ENCODE assay signal across 8 cellular contexts in genomic region chr17:10646393-10646990, GRCh38. TPM values are rescaled to one million over a fixed set of nuclear protein-coding genes. Genes with fewer than 3 reads are reported as not detected.
DNase-seq lines count a peak whose midpoint lies in the region; ATAC-seq and TF ChIP-seq lines count a peak whose summit lies in the region.

No MANE protein-coding gene starts in this region.

- ATAC-seq in GM23338 (peak; percentile 85), right lobe of liver (peak; percentile 79 to 91 (median 88))

- H3F3A ChIP-seq in GM23338 (replicated peaks; ENCODE audit: low read depth): no peaks in the 10 kb centered on the region

- H3K4me3 Mint-ChIP-seq in GM23338: no peak overlapping the region

- WGBS in right lobe of liver (ENCODE audit: insufficient coverage, low coverage, low lambda C conversion rate, missing lambda C conversion rate): 8% methylated on average over 6 of the region's 8 CpGs

- peak overlapping the region; percentile 67; the same call in 1 of the 2 replicates for H3K27ac Mint-ChIP-seq in GM23338

- H3K36me3 Mint-ChIP-seq in GM23338 (ENCODE audit: low read depth): peaks cover 2% of the 10 kb centered on the region; the same call in 1 of the 3 replicates

- H3K4me1 Mint-ChIP-seq in GM23338: no peaks in the 10 kb centered on the region

- H3K27me3 Mint-ChIP-seq in GM23338 (ENCODE audit: insufficient read depth, low read depth, poor library complexity): no peaks in the 10 kb centered on the region

- H3K9me2 ChIP-seq in GM23338 (ENCODE audit: insufficient read depth): no peaks in the 10 kb centered on the region

- H3K9me3 Mint-ChIP-seq in GM23338: no peaks in the 10 kb centered on the region

- H3K27me3 ChIP-seq in GM23338 (ENCODE audit: insufficient read depth) (no peaks in the 10 kb centered on the region), right lobe of liver (no peaks in the 10 kb centered on the region)

- H3K9me3 ChIP-seq in right lobe of liver: no peaks in the 10 kb centered on the region

- TF ChIP-seq CTCF in GM23338 (conservative IDR thresholded peaks at IDR 0.05; ENCODE audit: low read depth in 2 of 2): peak; percentile 77 to 88
- TF ChIP-seq CTCF in choroid plexus epithelial cell (conservative IDR thresholded peaks at IDR 0.05; ENCODE audit: low read depth, low read length): peak; percentile 94
- peak; percentile 81 to 92 (median 86) for TF ChIP-seq CTCF in right lobe of liver (IDR thresholded peaks at IDR 0.05)

- H3K79me2 ChIP-seq in GM23338 (replicated peaks; ENCODE audit: insufficient read depth): no peaks in the 10 kb centered on the region

- DNase-seq in CMK (ENCODE audit: low read depth) (peak; percentile 30), GM23338 (ENCODE audit: low spot score) (peak; percentile 85), NCI-H2227 treated with DMSO at 0.1 percent for 48 hours (lab: John Stamatoyannopoulos, UW) (peak; percentile 45), choroid plexus epithelial cell (ENCODE audit: low read depth) (peak; percentile 87), right lobe of liver (peak; percentile 65 to 76 (median 71)), HuH-7.5 (ENCODE audit: low spot score) (no peak)
- peak; percentile 81 for DNase-seq in activated CD4-positive, alpha-beta T cell treated with anti-CD3 and anti-CD28 coated beads for 48 hours
- peak; percentile 43 to 61 (median 55) for DNase-seq in stimulated activated CD4-positive, alpha-beta T cell treated with anti-CD3 and anti-CD28 coated beads, TNF-alpha, amount 100 ng/mL, for 4 hours (ENCODE audit: low read depth in 3 of 3)

- no peak overlapping the region for H3K4me3 ChIP-seq in GM23338
- no peak overlapping the region for H3K4me3 ChIP-seq in choroid plexus epithelial cell (ENCODE audit: low read depth, low read length)
- no peak overlapping the region for H3K4me3 ChIP-seq in right lobe of liver

- no peaks in the 10 kb centered on the region for H3K4me1 ChIP-seq in GM23338 (ENCODE audit: insufficient read depth)
- H3K4me1 ChIP-seq in right lobe of liver: no peaks in the 10 kb centered on the region

- H4K20me1 ChIP-seq in GM23338 (replicated peaks; ENCODE audit: insufficient read depth): no peaks in the 10 kb centered on the region

- no peak overlapping the region for H3K4me2 ChIP-seq in GM23338

- no peak overlapping the region for H2AFZ ChIP-seq in GM23338

- intact Hi-C loops in right lobe of liver (cut with DNase I): no loop called here

- H3K27ac ChIP-seq in GM23338 (ENCODE audit: low read depth): no peak overlapping the region
- H3K27ac ChIP-seq in right lobe of liver: no peak overlapping the region

- H3K36me3 ChIP-seq in GM23338 (ENCODE audit: insufficient read depth) (no peaks in the 10 kb centered on the region), right lobe of liver (peaks cover 0 to 9% (median 0%) of the 10 kb centered on the region in 4 donors)

- no peak for TF ChIP-seq POLR2A in right lobe of liver (IDR thresholded peaks at IDR 0.05)

TF ChIP-seq in GM23338, 12 proteins besides CTCF, POLR2A, EP300 and RAD21 (continues in another document):
- TF ChIP-seq POLR2AphosphoS5 (IDR thresholded peaks at IDR 0.05; ENCODE audit: low read depth): no peak
- TF ChIP-seq JUNB (IDR thresholded peaks at IDR 0.05; ENCODE audit: unreplicated experiment): no peak
- no peak for TF ChIP-seq ETS1 (IDR thresholded peaks at IDR 0.05)
- TF ChIP-seq, protein P1, sequence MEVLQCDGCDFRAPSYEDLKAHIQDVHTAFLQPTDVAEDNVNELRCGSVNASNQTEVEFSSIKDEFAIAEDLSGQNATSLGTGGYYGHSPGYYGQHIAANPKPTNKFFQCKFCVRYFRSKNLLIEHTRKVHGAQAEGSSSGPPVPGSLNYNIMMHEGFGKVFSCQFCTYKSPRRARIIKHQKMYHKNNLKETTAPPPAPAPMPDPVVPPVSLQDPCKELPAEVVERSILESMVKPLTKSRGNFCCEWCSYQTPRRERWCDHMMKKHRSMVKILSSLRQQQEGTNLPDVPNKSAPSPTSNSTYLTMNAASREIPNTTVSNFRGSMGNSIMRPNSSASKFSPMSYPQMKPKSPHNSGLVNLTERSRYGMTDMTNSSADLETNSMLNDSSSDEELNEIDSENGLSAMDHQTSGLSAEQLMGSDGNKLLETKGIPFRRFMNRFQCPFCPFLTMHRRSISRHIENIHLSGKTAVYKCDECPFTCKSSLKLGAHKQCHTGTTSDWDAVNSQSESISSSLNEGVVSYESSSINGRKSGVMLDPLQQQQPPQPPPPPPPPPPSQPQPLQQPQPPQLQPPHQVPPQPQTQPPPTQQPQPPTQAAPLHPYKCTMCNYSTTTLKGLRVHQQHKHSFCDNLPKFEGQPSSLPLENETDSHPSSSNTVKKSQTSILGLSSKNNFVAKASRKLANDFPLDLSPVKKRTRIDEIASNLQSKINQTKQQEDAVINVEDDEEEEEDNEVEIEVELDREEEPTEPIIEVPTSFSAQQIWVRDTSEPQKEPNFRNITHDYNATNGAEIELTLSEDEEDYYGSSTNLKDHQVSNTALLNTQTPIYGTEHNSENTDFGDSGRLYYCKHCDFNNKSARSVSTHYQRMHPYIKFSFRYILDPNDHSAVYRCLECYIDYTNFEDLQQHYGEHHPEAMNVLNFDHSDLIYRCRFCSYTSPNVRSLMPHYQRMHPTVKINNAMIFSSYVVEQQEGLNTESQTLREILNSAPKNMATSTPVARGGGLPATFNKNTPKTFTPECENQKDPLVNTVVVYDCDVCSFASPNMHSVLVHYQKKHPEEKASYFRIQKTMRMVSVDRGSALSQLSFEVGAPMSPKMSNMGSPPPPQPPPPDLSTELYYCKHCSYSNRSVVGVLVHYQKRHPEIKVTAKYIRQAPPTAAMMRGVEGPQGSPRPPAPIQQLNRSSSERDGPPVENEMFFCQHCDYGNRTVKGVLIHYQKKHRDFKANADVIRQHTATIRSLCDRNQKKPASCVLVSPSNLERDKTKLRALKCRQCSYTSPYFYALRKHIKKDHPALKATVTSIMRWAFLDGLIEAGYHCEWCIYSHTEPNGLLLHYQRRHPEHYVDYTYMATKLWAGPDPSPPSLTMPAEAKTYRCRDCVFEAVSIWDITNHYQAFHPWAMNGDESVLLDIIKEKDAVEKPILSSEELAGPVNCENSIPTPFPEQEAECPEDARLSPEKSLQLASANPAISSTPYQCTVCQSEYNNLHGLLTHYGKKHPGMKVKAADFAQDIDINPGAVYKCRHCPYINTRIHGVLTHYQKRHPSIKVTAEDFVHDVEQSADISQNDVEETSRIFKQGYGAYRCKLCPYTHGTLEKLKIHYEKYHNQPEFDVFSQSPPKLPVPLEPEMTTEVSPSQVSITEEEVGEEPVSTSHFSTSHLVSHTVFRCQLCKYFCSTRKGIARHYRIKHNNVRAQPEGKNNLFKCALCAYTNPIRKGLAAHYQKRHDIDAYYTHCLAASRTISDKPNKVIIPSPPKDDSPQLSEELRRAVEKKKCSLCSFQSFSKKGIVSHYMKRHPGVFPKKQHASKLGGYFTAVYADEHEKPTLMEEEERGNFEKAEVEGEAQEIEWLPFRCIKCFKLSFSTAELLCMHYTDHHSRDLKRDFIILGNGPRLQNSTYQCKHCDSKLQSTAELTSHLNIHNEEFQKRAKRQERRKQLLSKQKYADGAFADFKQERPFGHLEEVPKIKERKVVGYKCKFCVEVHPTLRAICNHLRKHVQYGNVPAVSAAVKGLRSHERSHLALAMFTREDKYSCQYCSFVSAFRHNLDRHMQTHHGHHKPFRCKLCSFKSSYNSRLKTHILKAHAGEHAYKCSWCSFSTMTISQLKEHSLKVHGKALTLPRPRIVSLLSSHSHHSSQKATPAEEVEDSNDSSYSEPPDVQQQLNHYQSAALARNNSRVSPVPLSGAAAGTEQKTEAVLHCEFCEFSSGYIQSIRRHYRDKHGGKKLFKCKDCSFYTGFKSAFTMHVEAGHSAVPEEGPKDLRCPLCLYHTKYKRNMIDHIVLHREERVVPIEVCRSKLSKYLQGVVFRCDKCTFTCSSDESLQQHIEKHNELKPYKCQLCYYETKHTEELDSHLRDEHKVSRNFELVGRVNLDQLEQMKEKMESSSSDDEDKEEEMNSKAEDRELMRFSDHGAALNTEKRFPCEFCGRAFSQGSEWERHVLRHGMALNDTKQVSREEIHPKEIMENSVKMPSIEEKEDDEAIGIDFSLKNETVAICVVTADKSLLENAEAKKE (CRISPR knock-in tag; IDR thresholded peaks at IDR 0.05): no peak
- TF ChIP-seq EZH2 (IDR thresholded peaks at IDR 0.05; ENCODE audit: low read depth, unreplicated experiment): no peak
- TF ChIP-seq STAT1 (IDR thresholded peaks at IDR 0.05; ENCODE audit: unreplicated experiment): no peak
- TF ChIP-seq CREB1 (CRISPR knock-in tag; IDR thresholded peaks at IDR 0.05; ENCODE audit: low read depth): no peak
- no peak for TF ChIP-seq EZH2phosphoT487 (IDR thresholded peaks at IDR 0.05; ENCODE audit: unreplicated experiment)

RNA-seq across cellular contexts. Expression of gene MYH3, which starts 10.6 kb away (rescaled TPM):
- total RNA-seq in GM23338 (2014; rRNA removed; shearing (Covaris generic)): 1.1 and 1.8 TPM in 2 replicates
- 0.73 and 0.84 TPM in 2 replicates for polyA plus RNA-seq in GM23338 (2016; fragmentation: Nextera tagmentation; extraction: Ambion mirVana)
- 1 to 10 TPM in 4 of 6 experiments, under 1 TPM in 2; 0.68 to 2.6 (median 1.2) TPM for total RNA-seq in right lobe of liver

RNA-seq across cellular contexts. Expression of gene SCO1, which starts 50.8 kb away (rescaled TPM):
- total RNA-seq in GM23338 (2014; rRNA removed; shearing (Covaris generic)): 69.4 and 72.5 TPM in 2 replicates
- polyA plus RNA-seq in GM23338 (2016; fragmentation: Nextera tagmentation; extraction: Ambion mirVana): 37.6 and 43.9 TPM in 2 replicates
- total RNA-seq in right lobe of liver: 10 to 100 TPM; 19.0 to 29.7 (median 23.8) TPM

RNA-seq across cellular contexts. Expression of gene ADPRM, which starts 50.9 kb away (rescaled TPM):
- total RNA-seq in GM23338 (2014; rRNA removed; shearing (Covaris generic)): 4.8 and 8.8 TPM in 2 replicates
- polyA plus RNA-seq in GM23338 (2016; fragmentation: Nextera tagmentation; extraction: Ambion mirVana): 6.8 and 7.6 TPM in 2 replicates
- total RNA-seq in right lobe of liver: 1 to 10 TPM; 3.6 to 9.6 (median 4.5) TPM
